27 cellular contexts compared by ENCODE assay signal in genomic region chr1:60823151-60823550, GRCh38.
"Had no signal": no experiment of that assay in that cellular context is flagged by ENCODE, and none has a peak within 500 bp of the region (broad histone marks: within the 10 kb centered on the region; RNA-seq: fewer than 3 reads in every experiment).

No MANE protein-coding gene starts in this region.

- H3K4me3 Mint-ChIP-seq: activated CD8-positive, alpha-beta T cell treated with anti-CD3 and anti-CD28 coated beads for 36 hours; activated naive CD4-positive, alpha-beta T cell treated with anti-CD3 and anti-CD28 coated beads for 36 hours; activated naive CD8-positive, alpha-beta T cell treated with anti-CD3 and anti-CD28 coated beads, Interleukin-2, amount 10 ng/mL, durations not matched to agents 7 days and 5 days; activated T-cell treated with anti-CD3 and anti-CD28 coated beads, Interleukin-2, amount 50 U/mL, for 4 hours; activated T-helper 17 cell treated with anti-CD3 and anti-CD28 coated beads, Interleukin-2, amount 50 U/mL, for 72 hours; brain; WTC11 had no signal

- DNase-seq: activated CD4-positive, alpha-beta T cell treated with anti-CD3 and anti-CD28 coated beads for 48 hours; activated CD4-positive, alpha-beta T cell treated with anti-CD3 and anti-CD28 coated beads, Interleukin-2, amount 50 U/mL, for 1 hour; activated CD4-positive, alpha-beta T cell treated with anti-CD3 and anti-CD28 coated beads, Interleukin-2, amount 50 U/mL, for 48 hours; activated CD8-positive, alpha-beta memory T cell treated with anti-CD3 and anti-CD28 coated beads for 24 hours; activated CD8-positive, alpha-beta T cell treated with anti-CD3 and anti-CD28 coated beads for 36 hours; activated effector memory CD4-positive, alpha-beta T cell treated with Interleukin-2 at 50 U/mL for 16 hours; activated gamma-delta T cell treated with Interleukin-2 at 50 U/mL for 16 hours; activated naive CD4-positive, alpha-beta T cell treated with anti-CD3 and anti-CD28 coated beads for 36 hours; activated naive CD8-positive, alpha-beta T cell treated with anti-CD3 and anti-CD28 coated beads, Interleukin-2, amount 10 ng/mL, durations not matched to agents 7 days and 5 days; activated T-cell treated with anti-CD3 and anti-CD28 coated beads, Interleukin-2, amount 50 U/mL, for 4 hours; central memory CD4-positive, alpha-beta T cell; cerebellar nuclear complex; colonic mucosa; effector CD8-positive, alpha-beta T cell; esophagus squamous epithelium; head of caudate nucleus; T-helper 2 cell had no signal

- H3K4me1 ChIP-seq: ascending aorta, breast epithelium, esophagus squamous epithelium had no signal

- H3K4me1 Mint-ChIP-seq: activated naive CD8-positive, alpha-beta T cell treated with anti-CD3 and anti-CD28 coated beads, Interleukin-2, amount 10 ng/mL, durations not matched to agents 7 days and 5 days; activated T-helper 17 cell treated with anti-CD3 and anti-CD28 coated beads, Interleukin-2, amount 50 U/mL, for 72 hours; brain; WTC11 had no signal

- H3K27ac Mint-ChIP-seq: activated CD8-positive, alpha-beta T cell treated with anti-CD3 and anti-CD28 coated beads for 36 hours; activated naive CD4-positive, alpha-beta T cell treated with anti-CD3 and anti-CD28 coated beads for 36 hours; activated naive CD4-positive, alpha-beta T cell treated with anti-CD3 and anti-CD28 coated beads, Interleukin-2, amount 50 U/mL, for 72 hours; activated naive CD8-positive, alpha-beta T cell treated with anti-CD3 and anti-CD28 coated beads, Interleukin-2, amount 10 ng/mL, durations not matched to agents 7 days and 5 days; activated T-helper 17 cell treated with anti-CD3 and anti-CD28 coated beads, Interleukin-2, amount 50 U/mL, for 72 hours; WTC11 had no signal

- H3K9me3 Mint-ChIP-seq: activated naive CD8-positive, alpha-beta T cell treated with anti-CD3 and anti-CD28 coated beads, Interleukin-2, amount 10 ng/mL, durations not matched to agents 7 days and 5 days had no signal

- H3K36me3 Mint-ChIP-seq: activated naive CD4-positive, alpha-beta T cell treated with anti-CD3 and anti-CD28 coated beads, Interleukin-2, amount 50 U/mL, for 72 hours; activated naive CD8-positive, alpha-beta T cell treated with anti-CD3 and anti-CD28 coated beads, Interleukin-2, amount 10 ng/mL, durations not matched to agents 7 days and 5 days had no signal

- H3K4me3 ChIP-seq: ascending aorta, breast epithelium, cardiac muscle cell, colonic mucosa, esophagus squamous epithelium had no signal

- H3K27me3 Mint-ChIP-seq: activated CD8-positive, alpha-beta T cell treated with anti-CD3 and anti-CD28 coated beads for 36 hours; activated naive CD8-positive, alpha-beta T cell treated with anti-CD3 and anti-CD28 coated beads, Interleukin-2, amount 10 ng/mL, durations not matched to agents 7 days and 5 days; brain had no signal

- H3K36me3 ChIP-seq: ascending aorta, breast epithelium, cardiac muscle cell, colonic mucosa, esophagus squamous epithelium had no signal

- H3K9me3 ChIP-seq: colonic mucosa, esophagus squamous epithelium had no signal

- H3K27ac ChIP-seq: ascending aorta, breast epithelium, cardiac muscle cell, colonic mucosa, epithelial cell of prostate, esophagus squamous epithelium, VCaP had no signal

- ATAC-seq: activated CD4-positive, CD25-positive, alpha-beta regulatory T cell treated with anti-CD3 and anti-CD28 coated beads, Interleukin-2, amount 50 U/mL, for 24 hours; activated CD8-positive, alpha-beta T cell treated with anti-CD3 and anti-CD28 coated beads for 36 hours; activated naive CD4-positive, alpha-beta T cell treated with anti-CD3 and anti-CD28 coated beads, Interleukin-2, amount 50 U/mL, for 72 hours; activated T-cell treated with anti-CD3 and anti-CD28 coated beads, Interleukin-2, amount 50 U/mL, for 4 hours; activated T-helper 17 cell treated with anti-CD3 and anti-CD28 coated beads, Interleukin-2, amount 50 U/mL, for 72 hours; WTC11 had no signal

- H3K27me3 ChIP-seq: ascending aorta, breast epithelium, cardiac muscle cell, colonic mucosa, esophagus squamous epithelium had no signal
